15 cellular contexts compared by ENCODE assay signal in the genomic region with DNA sequence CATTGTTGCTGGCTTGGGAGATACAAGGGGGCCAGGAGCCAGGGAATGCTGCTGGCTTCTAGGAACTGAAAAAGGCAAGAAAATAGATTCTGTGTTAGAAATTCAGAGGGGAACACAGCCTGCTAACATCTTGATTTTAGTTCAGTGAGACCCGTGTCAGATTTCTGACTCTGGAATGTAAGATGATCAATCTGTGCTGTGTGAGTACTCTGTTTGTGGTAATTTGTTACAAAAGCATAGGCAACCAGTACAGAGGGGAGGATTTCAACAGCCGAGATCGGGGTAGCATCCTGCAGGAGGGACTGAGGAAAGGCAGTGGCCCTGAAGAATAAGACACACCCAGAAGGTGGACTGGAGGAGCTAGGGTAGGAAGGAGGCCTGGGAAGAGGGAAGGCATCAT.
"Had no signal": no experiment of that assay in that cellular context is flagged by ENCODE, and none has a peak within 500 bp of the region (broad histone marks: within the 10 kb centered on the region; RNA-seq: fewer than 3 reads in every experiment).

No MANE protein-coding gene starts in this region.

- H3K27ac ChIP-seq: brain microvascular endothelial cell, epithelial cell of prostate, neutrophil, right atrium auricular region had no signal

- DNase-seq: activated CD4-positive, CD25-positive, alpha-beta regulatory T cell; activated naive CD4-positive, alpha-beta T cell treated with anti-CD3 and anti-CD28 coated beads, Interleukin-2, amount 50 U/mL, for 16 hours; amniotic stem cell; brain microvascular endothelial cell; cerebellar nuclear complex; effector memory CD8-positive, alpha-beta T cell; hippocampal formation; posterior cingulate gyrus; stimulated activated CD4-positive, alpha-beta T cell treated with anti-CD3 and anti-CD28 coated beads, Interleukin-1b, Interleukin-23, amount 100 ng/mL, for 48 hours; stimulated activated naive CD4-positive, alpha-beta T cell treated with Interleukin-2 at 50 U/mL for 16 hours; T-helper 2 cell; trophoblast cell had no signal

- H3K27me3 ChIP-seq: brain microvascular endothelial cell, neutrophil, right atrium auricular region had no signal

- H3K36me3 ChIP-seq: brain microvascular endothelial cell, neutrophil, right atrium auricular region had no signal

- H3K4me1 ChIP-seq: right atrium auricular region had no signal

- H3K4me3 ChIP-seq: right atrium auricular region had no signal

- H3K9me3 ChIP-seq: neutrophil, right atrium auricular region had no signal
